Comparison of ENCODE assay signal across 21 cellular contexts in genomic region chr11:9772218-9772617, GRCh38.
DNase-seq lines count a peak whose midpoint lies in the region; FAIRE-seq and TF ChIP-seq lines count a peak whose summit lies in the region.
"Had no signal": no experiment of that assay in that cellular context is flagged by ENCODE, and none has a peak within 500 bp of the region (broad histone marks: within the 10 kb centered on the region; RNA-seq: fewer than 3 reads in every experiment).

No MANE protein-coding gene starts in this region.

- no peak overlapping the region for H3K4me3 Mint-ChIP-seq in nephron
- H3K4me3 Mint-ChIP-seq: CD4-positive, alpha-beta memory T cell; HFFc6 had no signal

- TF ChIP-seq CTCF in bronchial epithelial cell (IDR thresholded peaks at IDR 0.05; ENCODE audit: insufficient read depth, low read length, severe bottlenecking): no peak
- no peak for TF ChIP-seq CTCF in nephron (IDR thresholded peaks at IDR 0.05; ENCODE audit: unreplicated experiment in 3 of 3)

- H3K36me3 Mint-ChIP-seq in nephron (ENCODE audit: low read depth): peaks cover 18% of the 10 kb centered on the region

- H3K36me3 ChIP-seq in bronchial epithelial cell (ENCODE audit: control insufficient read depth, insufficient read depth, low read length): no peaks in the 10 kb centered on the region
- H3K36me3 ChIP-seq: BE2C had no signal

- H3K4me3 ChIP-seq in bronchial epithelial cell (ENCODE audit: low read depth, low read length): no peak overlapping the region

- DNase-seq in NCI-H1048 (lab: John Stamatoyannopoulos, UW) (peak; percentile 64), NCI-H82 treated with DMSO at 0.1 percent for 48 hours (lab: John Stamatoyannopoulos, UW; ENCODE audit: unreplicated experiment) (peak; percentile 25), bronchial epithelial cell (ENCODE audit: low read depth) (no peak), iPS-NIHi11 (ENCODE audit: low spot score) (no peak), NCI-H2029 (lab: John Stamatoyannopoulos, UW) (no peak), NAMALWA (ENCODE audit: low spot score) (no peak)
- DNase-seq: BE2C; CD4-positive, alpha-beta memory T cell; DMS153; DMS79 treated with DMSO at 0.1 percent for 48 hours; EL; HCEC 1CT; HFFc6 had no signal

- H3K9me3 Mint-ChIP-seq in nephron: no peaks in the 10 kb centered on the region
- H3K9me3 Mint-ChIP-seq: CD4-positive, alpha-beta memory T cell; HFFc6 had no signal

- no peaks in the 10 kb centered on the region for H3K27me3 ChIP-seq in bronchial epithelial cell (ENCODE audit: control insufficient read depth, insufficient read depth, low read length)
- H3K27me3 ChIP-seq: BE2C had no signal

- peak overlapping the region in 2 of 3 experiments; percentile 26 to 55 for H3K27ac Mint-ChIP-seq in nephron
- H3K27ac Mint-ChIP-seq: HFFc6 had no signal

- no peaks in the 10 kb centered on the region for H3K27me3 Mint-ChIP-seq in nephron (ENCODE audit: low read depth)
- H3K27me3 Mint-ChIP-seq: CD4-positive, alpha-beta memory T cell had no signal

- H3K4me1 Mint-ChIP-seq in nephron: peaks cover 69% of the 10 kb centered on the region
- H3K4me1 Mint-ChIP-seq: CD4-positive, alpha-beta memory T cell had no signal

- FAIRE-seq in bronchial epithelial cell (lab: Jason Lieb, UNC): peak; percentile 68
- FAIRE-seq: A204.1, D721Med, G401.6, GM19239, H1, HepG2, HTR-8/SVneo had no signal

Comparison
In these comparisons a context has a peak if more than half of its experiments do, and no peak if none do; other contexts are left out.
1. DNase-seq: peak in NCI-H1048 (single experiment) and NCI-H82 treated with DMSO at 0.1 percent for 48 hours (single experiment); none in bronchial epithelial cell (single experiment), iPS-NIHi11 (single experiment), NCI-H2029 (single experiment) and NAMALWA (single experiment).